ENCODE assay signal across 4 cellular contexts in genomic region chr16:31136822-31137499, GRCh38. TPM values are rescaled to one million over a fixed set of nuclear protein-coding genes. Genes with fewer than 3 reads are reported as not detected.
"Had no signal": no experiment of that assay in that cellular context is flagged by ENCODE, and none has a peak within 500 bp of the region (broad histone marks: within the 10 kb centered on the region; RNA-seq: fewer than 3 reads in every experiment).

No MANE protein-coding gene starts in this region.

RNA-seq across cellular contexts. Expression of gene PRSS8, which starts 1.4 kb away (rescaled TPM):
- total RNA-seq: GM23248, HFFc6, HT1080 had no signal
- polyA plus RNA-seq: GM23248, IgD-negative memory B cell had no signal

RNA-seq across cellular contexts. Expression of gene PRSS36, which starts 12.9 kb away (rescaled TPM):
- total RNA-seq: GM23248 had no signal
